23 cellular contexts compared by ENCODE assay signal in genomic region chr2:3038636-3039035, GRCh38.
"Had no signal": no experiment of that assay in that cellular context is flagged by ENCODE, and none has a peak within 500 bp of the region (broad histone marks: within the 10 kb centered on the region; RNA-seq: fewer than 3 reads in every experiment).

No MANE protein-coding gene starts in this region.

- H3K27ac ChIP-seq: colonic mucosa, gastrocnemius medialis, neutrophil, parathyroid adenoma, right lobe of liver, suprapubic skin, transverse colon, upper lobe of right lung had no signal

- H3K27ac Mint-ChIP-seq: natural killer cell, progenitor cell of endocrine pancreas had no signal

- DNase-seq: colonic mucosa; dermis blood vessel endothelial cell; effector CD4-positive, alpha-beta T cell; foreskin fibroblast; gastrocnemius medialis; mammary epithelial cell; mesendoderm; natural killer cell; small intestine; stimulated activated CD4-positive, alpha-beta T cell treated with anti-CD3 and anti-CD28 coated beads, Interleukin-15, amount 100 ng/mL, for 24 hours; stimulated activated CD4-positive, alpha-beta T cell treated with anti-CD3 and anti-CD28 coated beads, Interleukin-2, amount 100 ng/mL, for 48 hours; stimulated activated CD8-positive, alpha-beta memory T cell treated with anti-CD3 and anti-CD28 coated beads, Interleukin-4, amount 100 ng/mL, for 48 hours; stimulated activated naive CD4-positive, alpha-beta T cell; stimulated activated naive CD8-positive, alpha-beta T cell treated with anti-CD3 and anti-CD28 coated beads, Interleukin-15, amount 100 ng/mL, for 72 hours; transverse colon; upper lobe of right lung had no signal

- H3K4me3 Mint-ChIP-seq: central memory CD8-positive, alpha-beta T cell; natural killer cell; neural crest cell; stimulated activated naive CD8-positive, alpha-beta T cell treated with anti-CD3 and anti-CD28 coated beads, Interleukin-15, amount 100 ng/mL, for 72 hours had no signal

- H3K4me1 Mint-ChIP-seq: central memory CD8-positive, alpha-beta T cell; natural killer cell; stimulated activated naive CD8-positive, alpha-beta T cell treated with anti-CD3 and anti-CD28 coated beads, Interleukin-15, amount 100 ng/mL, for 72 hours had no signal

- H3K27me3 ChIP-seq: colonic mucosa, neutrophil, right lobe of liver, suprapubic skin, transverse colon, upper lobe of right lung had no signal

- ATAC-seq: gastrocnemius medialis; natural killer cell; right lobe of liver; stimulated activated naive CD8-positive, alpha-beta T cell treated with anti-CD3 and anti-CD28 coated beads, Interleukin-15, amount 100 ng/mL, for 72 hours; upper lobe of right lung had no signal

- H3K36me3 Mint-ChIP-seq: natural killer cell had no signal

- H3K4me3 ChIP-seq: colonic mucosa, gastrocnemius medialis, right lobe of liver, suprapubic skin, transverse colon, upper lobe of right lung had no signal

- H3K4me1 ChIP-seq: colonic mucosa, gastrocnemius medialis, parathyroid adenoma, right lobe of liver, upper lobe of right lung had no signal

- H3K27me3 Mint-ChIP-seq: progenitor cell of endocrine pancreas had no signal

- H3K36me3 ChIP-seq: colonic mucosa, gastrocnemius medialis, neutrophil, right lobe of liver, suprapubic skin, transverse colon, upper lobe of right lung had no signal

- H3K9me3 Mint-ChIP-seq: central memory CD8-positive, alpha-beta T cell; natural killer cell; neural crest cell; stimulated activated naive CD8-positive, alpha-beta T cell treated with anti-CD3 and anti-CD28 coated beads, Interleukin-15, amount 100 ng/mL, for 72 hours had no signal

- H3K9me3 ChIP-seq: colonic mucosa, gastrocnemius medialis, neutrophil, right lobe of liver, suprapubic skin, transverse colon, upper lobe of right lung had no signal
